8 cellular contexts compared by ENCODE assay signal in genomic region chr6:157148391-157149323, GRCh38.
A peak's percentile ranks its signal among the peaks of the same experiment; 100 is the strongest.
DNase-seq lines count a peak whose midpoint lies in the region; ATAC-seq and TF ChIP-seq lines count a peak whose summit lies in the region.

No MANE protein-coding gene starts in this region.

- ATAC-seq in HG03139 (IDR thresholded peaks at IDR 0.05; ENCODE audit: unreplicated experiment) (no peak), GM18873 (IDR thresholded peaks at IDR 0.05; ENCODE audit: low FRiP score, unreplicated experiment) (no peak)

- no peak for TF ChIP-seq CTCF in AG09319 (IDR thresholded peaks at IDR 0.05; ENCODE audit: low read depth, low read length)

- DNase-seq in AG09319 (ENCODE audit: extremely low read depth, low read depth) = peak; percentile 40
- peak; percentile 94 for DNase-seq in NCI-H69 (lab: John Stamatoyannopoulos, UW)
- DNase-seq in epidermal melanocyte (ENCODE audit: insufficient read length, low spot score) = peak; percentile 88
- DNase-seq in myocyte (ENCODE audit: low read depth) = peak; percentile 96
- DNase-seq in NOMO-1 treated with DMSO at 0.1 percent for 48 hours (lab: John Stamatoyannopoulos, UW; ENCODE audit: unreplicated experiment) = no peak
- no peak for DNase-seq in NCI-H146 treated with DMSO at 0.1 percent for 48 hours (lab: John Stamatoyannopoulos, UW; ENCODE audit: unreplicated experiment)

Comparison
In these comparisons a context has a peak if more than half of its experiments do, and no peak if none do; other contexts are left out.
1. DNase-seq: peak in AG09319 (single experiment), NCI-H69 (single experiment), epidermal melanocyte (single experiment) and myocyte (single experiment); none in NOMO-1 treated with DMSO at 0.1 percent for 48 hours (single experiment) and NCI-H146 treated with DMSO at 0.1 percent for 48 hours (single experiment).